In the genomic region with DNA sequence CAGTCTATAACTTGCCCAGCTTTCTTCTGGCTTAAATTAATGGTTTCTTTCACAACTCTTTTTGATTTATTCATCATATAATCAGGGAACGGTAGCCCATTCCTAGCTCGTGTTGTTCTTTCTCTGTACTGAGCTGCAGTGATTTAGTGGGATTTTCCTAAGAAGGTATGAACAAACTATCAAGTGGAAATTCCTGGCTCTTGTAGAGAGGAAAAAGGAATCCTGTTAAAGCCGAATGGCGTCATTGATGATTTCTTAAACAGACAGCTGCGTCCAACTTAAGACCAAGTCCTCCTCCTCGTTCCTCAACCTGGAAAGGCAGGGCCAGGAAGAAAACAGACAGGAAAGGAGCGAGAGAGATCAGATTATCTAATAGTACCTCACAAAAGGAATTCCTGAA, we compare ENCODE assay signal across 25 cellular contexts.
DNase-seq lines count a peak whose midpoint lies in the region; ATAC-seq, FAIRE-seq and TF ChIP-seq lines count a peak whose summit lies in the region.
"Had no signal": no experiment of that assay in that cellular context is flagged by ENCODE, and none has a peak within 500 bp of the region (broad histone marks: within the 10 kb centered on the region; RNA-seq: fewer than 3 reads in every experiment).

No MANE protein-coding gene starts in this region.

- dilution Hi-C loops in IMR-90 (cut with HindIII; ENCODE audit: low sequenced_read_pairs, unreplicated experiment) (no loop called here), endothelial cell of umbilical vein (cut with MboI; ENCODE audit: extremely low pct_ligation_motif_present, low sequenced_read_pairs) (no loop called here)

- H3K18ac ChIP-seq in IMR-90 (ENCODE audit: low read depth, low read length): no peak overlapping the region

- H3K79me1 ChIP-seq in IMR-90 (ENCODE audit: low read depth in 1 of 2, low read length in 2 of 2): no peaks in the 10 kb centered on the region

- no peak overlapping the region for H3K56ac ChIP-seq in IMR-90 (ENCODE audit: extremely low read depth, insufficient read depth, low read length)

- H3K4me3 Mint-ChIP-seq in nephron progenitor cell (no peak overlapping the region), neural progenitor cell (no peak overlapping the region)
- H3K4me3 Mint-ChIP-seq: CD4-positive, alpha-beta memory T cell; T-cell had no signal

- TF ChIP-seq POLR2A in IMR-90 (IDR thresholded peaks at IDR 0.05; ENCODE audit: low read depth, low read length): no peak
- TF ChIP-seq POLR2A in endothelial cell of umbilical vein (IDR thresholded peaks at IDR 0.05; ENCODE audit: low read depth, low read length): no peak

- H3K36me3 Mint-ChIP-seq in nephron progenitor cell (ENCODE audit: low read depth): peaks cover 14% of the 10 kb centered on the region
- H3K36me3 Mint-ChIP-seq in neural progenitor cell: peaks cover 1% of the 10 kb centered on the region
- H3K36me3 Mint-ChIP-seq: CD4-positive, alpha-beta memory T cell had no signal

- 0 out of 2 replicates have a peak overlapping the region, but pooled peaks have one; percentile 26 for H2BK120ac ChIP-seq in IMR-90 (ENCODE audit: low read depth, low read length)

- TF ChIP-seq RAD21 in IMR-90 (IDR thresholded peaks at IDR 0.05; ENCODE audit: low read length): no peak

- in situ Hi-C loops in IMR-90 (cut with MboI; ENCODE audit: low sequenced_read_pairs): no loop called here
- in situ Hi-C loops in GM13976 (cut with MboI; ENCODE audit: low sequenced_read_pairs, unreplicated experiment): no loop called here

- H3K9ac ChIP-seq in IMR-90 (ENCODE audit: low read depth, low read length): no peak overlapping the region
- no peak overlapping the region for H3K9ac ChIP-seq in endothelial cell of umbilical vein (replicated peaks; ENCODE audit: extremely low read depth, insufficient read depth, low read length)
- no peak overlapping the region for H3K9ac ChIP-seq in neural progenitor cell
- H3K9ac ChIP-seq: BLaER1 treated with 17β-estradiol and CSF1 and Interleukin-3, amounts not matched to agents 10 nM and 100 nM had no signal

- no peak overlapping the region for H4K5ac ChIP-seq in IMR-90 (ENCODE audit: low read depth, low read length)

- peaks cover 30% of the 10 kb centered on the region for H3K9me3 Mint-ChIP-seq in nephron progenitor cell
- peaks cover 19% of the 10 kb centered on the region for H3K9me3 Mint-ChIP-seq in neural progenitor cell

- H3K23ac ChIP-seq in IMR-90 (ENCODE audit: low read depth, low read length): no peak overlapping the region

- H4K20me1 ChIP-seq in IMR-90 (ENCODE audit: insufficient read depth, low read length) (no peaks in the 10 kb centered on the region), endothelial cell of umbilical vein (replicated peaks; ENCODE audit: control insufficient read depth, extremely low read depth, insufficient read depth, low read length) (no peaks in the 10 kb centered on the region), neural progenitor cell (ENCODE audit: low read depth) (no peaks in the 10 kb centered on the region)
- H4K20me1 ChIP-seq: BLaER1 treated with 17β-estradiol and CSF1 and Interleukin-3, amounts not matched to agents 10 nM and 100 nM had no signal

- no peak overlapping the region for H4K8ac ChIP-seq in IMR-90 (ENCODE audit: low read depth in 2 of 2, low read length in 2 of 2)

- H3K27ac ChIP-seq in IMR-90 (ENCODE audit: insufficient read depth, low read length) (no peak overlapping the region), endothelial cell of umbilical vein (ENCODE audit: insufficient read depth, low read depth, low read length) (no peak overlapping the region), neural progenitor cell (no peak overlapping the region)
- H3K27ac ChIP-seq: BLaER1 treated with 17β-estradiol and CSF1 and Interleukin-3, amounts not matched to agents 10 nM and 100 nM; SJCRH30 had no signal

- H3K4me3 ChIP-seq in IMR-90 (ENCODE audit: insufficient read depth, low read depth, low read length): no peak overlapping the region
- H3K4me3 ChIP-seq in endothelial cell of umbilical vein (replicated peaks in 1 of 3; ENCODE audit: insufficient read depth in 1 of 3, low read depth in 1 of 3, low read length in 3 of 3): no peak overlapping the region
- H3K4me3 ChIP-seq in neural progenitor cell: no peak overlapping the region
- H3K4me3 ChIP-seq: BLaER1 treated with 17β-estradiol and CSF1 and Interleukin-3, amounts not matched to agents 10 nM and 100 nM; K562; MG63; SJCRH30 had no signal

- no peak overlapping the region for H2AK5ac ChIP-seq in IMR-90 (ENCODE audit: low read depth, low read length)

- H3K27me3 Mint-ChIP-seq in nephron progenitor cell (ENCODE audit: low read depth, poor library complexity) (no peaks in the 10 kb centered on the region), neural progenitor cell (ENCODE audit: insufficient read depth, low read depth) (peaks cover 4% of the 10 kb centered on the region)
- H3K27me3 Mint-ChIP-seq: CD4-positive, alpha-beta memory T cell; T-cell had no signal

- H3K9me1 ChIP-seq in IMR-90 (ENCODE audit: insufficient read depth, low read length): peaks cover 3% of the 10 kb centered on the region
- H3K9me1 ChIP-seq in endothelial cell of umbilical vein (replicated peaks; ENCODE audit: control insufficient read depth, extremely low read depth, insufficient read depth, low read length): no peaks in the 10 kb centered on the region

- H3K4me2 ChIP-seq in IMR-90 (ENCODE audit: low read depth, low read length) (no peak overlapping the region), endothelial cell of umbilical vein (ENCODE audit: insufficient read depth, low read length) (no peak overlapping the region), neural progenitor cell (no peak overlapping the region)

- H2BK20ac ChIP-seq in IMR-90 (ENCODE audit: low read depth, low read length): peak overlapping the region; percentile 16; the same call in 1 of the 2 replicates

- H3K27me3 ChIP-seq in IMR-90 (ENCODE audit: control insufficient read depth, insufficient read depth, low read length) (no peaks in the 10 kb centered on the region), endothelial cell of umbilical vein (ENCODE audit: control insufficient read depth in 2 of 2, insufficient read depth in 2 of 2, low read length in 2 of 2) (no peaks in the 10 kb centered on the region), neural progenitor cell (no peaks in the 10 kb centered on the region)
- H3K27me3 ChIP-seq: MG63, SJCRH30 had no signal

- no peak overlapping the region for H4K91ac ChIP-seq in IMR-90 (ENCODE audit: insufficient read depth, low read depth, low read length)

- no peak overlapping the region; the same call in 1 of the 2 replicates for H3K4ac ChIP-seq in IMR-90 (ENCODE audit: low read depth, low read length)

- H3K36me3 ChIP-seq in IMR-90 (ENCODE audit: control insufficient read depth, insufficient read depth, low read length): no peaks in the 10 kb centered on the region
- no peaks in the 10 kb centered on the region for H3K36me3 ChIP-seq in endothelial cell of umbilical vein (ENCODE audit: control insufficient read depth in 2 of 2, extremely low read depth in 1 of 2, insufficient read depth in 2 of 2, low read length in 2 of 2)
- no peaks in the 10 kb centered on the region for H3K36me3 ChIP-seq in neural progenitor cell
- H3K36me3 ChIP-seq: BLaER1 treated with 17β-estradiol and CSF1 and Interleukin-3, amounts not matched to agents 10 nM and 100 nM; MG63; SJCRH30 had no signal

- no peak overlapping the region for H2BK15ac ChIP-seq in IMR-90 (ENCODE audit: low read depth, low read length)

- POLR2A ChIA-PET in IMR-90 (lab: Charles Lee; ENCODE audit: unreplicated experiment): no interaction called here
- POLR2A ChIA-PET in endothelial cell of umbilical vein (lab: Charles Lee): no interaction called here

- no peak for TF ChIP-seq CTCF in IMR-90 (conservative IDR thresholded peaks at IDR 0.05; ENCODE audit: low read depth, low read length)
- no peak for TF ChIP-seq CTCF in endothelial cell of umbilical vein (IDR thresholded peaks at IDR 0.05; ENCODE audit: extremely low read depth in 1 of 2, insufficient read depth in 1 of 2, low read depth in 1 of 2, low read length in 2 of 2)
- TF ChIP-seq CTCF in nephron progenitor cell (IDR thresholded peaks at IDR 0.05): no peak
- no peak for TF ChIP-seq CTCF in GM13976 (IDR thresholded peaks at IDR 0.05; ENCODE audit: borderline replicate concordance, control extremely low read depth, extremely low read depth, insufficient read depth, missing control alignments)
- TF ChIP-seq CTCF in neural progenitor cell (IDR thresholded peaks at IDR 0.05): no peak

- H3K27ac Mint-ChIP-seq in nephron progenitor cell: peak overlapping the region; percentile 26
- H3K27ac Mint-ChIP-seq in neural progenitor cell: no peak overlapping the region
- H3K27ac Mint-ChIP-seq: T-cell had no signal

- H3K9me3 ChIP-seq in IMR-90 (ENCODE audit: control insufficient read depth, insufficient read depth, low read length): peaks cover 3% of the 10 kb centered on the region
- no peaks in the 10 kb centered on the region for H3K9me3 ChIP-seq in endothelial cell of umbilical vein (replicated peaks; ENCODE audit: control insufficient read depth, insufficient read depth, low read length)
- no peaks in the 10 kb centered on the region for H3K9me3 ChIP-seq in neural progenitor cell (ENCODE audit: low read depth)
- H3K9me3 ChIP-seq: SJCRH30 had no signal

- H3K79me2 ChIP-seq in endothelial cell of umbilical vein (ENCODE audit: control insufficient read depth, insufficient read depth, low read length): no peaks in the 10 kb centered on the region
- no peaks in the 10 kb centered on the region for H3K79me2 ChIP-seq in neural progenitor cell (ENCODE audit: low read depth)

- no peak overlapping the region for H2AFZ ChIP-seq in IMR-90 (replicated peaks; ENCODE audit: low read length, poor library complexity)
- H2AFZ ChIP-seq in endothelial cell of umbilical vein (ENCODE audit: low read depth, low read length): peak overlapping the region; percentile 23
- no peak overlapping the region for H2AFZ ChIP-seq in neural progenitor cell (replicated peaks)

- 0 out of 2 replicates have a peak overlapping the region, but pooled peaks have one; percentile 10 for H3K14ac ChIP-seq in IMR-90 (replicated peaks; ENCODE audit: low read depth, low read length)

- no peak overlapping the region for H2BK5ac ChIP-seq in IMR-90 (ENCODE audit: low read depth, low read length, poor library complexity, severe bottlenecking)

- H3F3A ChIP-seq in neural progenitor cell (ENCODE audit: low read depth): no peaks in the 10 kb centered on the region

- H3K4me1 Mint-ChIP-seq in nephron progenitor cell (peaks cover 18% of the 10 kb centered on the region), neural progenitor cell (peaks cover 10% of the 10 kb centered on the region)

- no peak for FAIRE-seq in endothelial cell of umbilical vein (lab: Jason Lieb, UNC)
- FAIRE-seq: GM12891, H54, K562, RCC 7860 had no signal

- CTCF ChIA-PET in IMR-90 (lab: Yijun Ruan, JAX) (no interaction called here), endothelial cell of umbilical vein (lab: Charles Lee) (no interaction called here)

- intact Hi-C loops in IMR-90 (cut with micrococcal nuclease) (no loop called here), endothelial cell of umbilical vein (cut with micrococcal nuclease) (no loop called here)

- no CpG with 5 or more reads among the region's 7 CpGs for WGBS in IMR-90 (ENCODE audit: extremely low coverage in 2 of 2, insufficient read length in 1 of 2), 2 experiments

- peak; percentile 41 for DNase-seq in IMR-90
- no peak for DNase-seq in endothelial cell of umbilical vein (ENCODE audit: low read depth, low spot score)
- no peak for DNase-seq in nephron progenitor cell
- no peak for DNase-seq in central memory CD4-positive, alpha-beta T cell
- DNase-seq in NCI-H187 treated with DMSO at 0.1 percent for 48 hours (lab: John Stamatoyannopoulos, UW): no peak
- no peak for DNase-seq in GM13976 (ENCODE audit: low spot score)
- no peak for DNase-seq in neural progenitor cell (ENCODE audit: low spot score)
- DNase-seq: Caco-2; CD4-positive, alpha-beta memory T cell; DMS153; MG63; NCI-H1048; NCI-H1436; NCI-H2029; NCI-H2227 treated with DMSO at 0.1 percent for 48 hours; NCI-H510A; NCI-H774; OCI-M1; SJCRH30; T-cell had no signal

- H3K4me1 ChIP-seq in IMR-90 (ENCODE audit: control insufficient read depth, insufficient read depth, low read length): no peaks in the 10 kb centered on the region
- no peaks in the 10 kb centered on the region for H3K4me1 ChIP-seq in endothelial cell of umbilical vein (ENCODE audit: control insufficient read depth, extremely low read depth, insufficient read depth, low read length)
- no peaks in the 10 kb centered on the region for H3K4me1 ChIP-seq in neural progenitor cell
- H3K4me1 ChIP-seq: Caco-2, SJCRH30 had no signal

- ATAC-seq in IMR-90 (ENCODE audit: low read depth): no peak
- ATAC-seq: K562, T-cell had no signal

- BruUV-seq in IMR-90 (replicated peaks; lab: Mats Ljungman, UMichigan) (no TSS peak), endothelial cell of umbilical vein (replicated peaks; lab: Mats Ljungman, UMichigan) (no TSS peak)

- H2AK9ac ChIP-seq in IMR-90 (replicated peaks; ENCODE audit: low read depth, low read length, poor library complexity): no peak overlapping the region
